ENCODE assay signal across 8 cellular contexts in the genomic region with DNA sequence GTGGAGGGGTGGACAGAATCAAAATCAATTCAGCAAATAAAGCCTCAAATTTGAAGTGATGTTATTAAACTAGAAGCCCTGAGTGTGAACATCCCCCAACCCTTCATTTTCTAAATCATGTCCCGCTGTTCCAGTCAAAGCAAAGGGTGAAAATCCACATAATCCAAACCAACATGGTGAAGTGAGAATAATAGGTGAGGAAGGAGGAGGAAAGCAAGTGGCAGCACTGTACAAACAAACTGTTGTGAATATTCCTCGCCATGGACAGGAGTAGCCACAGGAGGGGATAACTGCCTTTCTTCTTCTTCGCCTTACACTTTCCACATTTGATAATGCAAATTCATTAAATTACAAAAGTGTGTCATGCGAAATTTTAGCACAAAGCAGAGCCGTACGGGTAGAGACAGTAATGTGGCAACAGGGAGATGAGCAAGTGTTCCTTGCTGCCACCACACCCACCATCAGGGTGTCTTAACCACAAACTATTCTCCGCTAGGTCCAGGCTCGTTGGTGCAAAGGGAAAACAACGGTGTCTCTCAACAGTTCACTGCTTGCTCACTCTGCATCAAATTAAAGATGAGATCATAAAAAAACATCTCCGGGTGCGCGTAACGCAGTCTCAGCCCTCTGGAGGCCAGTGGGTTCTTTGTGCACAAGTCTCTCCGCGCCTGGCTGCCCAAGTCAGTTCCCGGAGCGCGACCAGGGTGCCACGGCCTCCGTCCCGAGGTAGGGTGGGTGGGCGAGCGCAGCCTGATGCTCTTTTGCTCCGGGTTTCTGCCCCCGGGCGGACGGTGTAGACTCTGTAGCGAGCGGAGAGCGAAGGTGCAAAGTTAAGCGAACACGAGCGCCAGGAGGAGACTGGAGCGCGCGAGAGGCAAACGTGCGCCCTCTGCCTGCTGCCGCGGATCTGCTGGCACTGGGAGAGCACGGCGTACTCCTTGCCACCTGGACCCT. TPM values are rescaled to one million over a fixed set of nuclear protein-coding genes. Genes with fewer than 3 reads are reported as not detected.
A peak's percentile ranks its signal among the peaks of the same experiment; 100 is the strongest.
DNase-seq lines count a peak whose midpoint lies in the region; ATAC-seq and FAIRE-seq lines count a peak whose summit lies in the region.

No MANE protein-coding gene starts in this region.

- peak; percentile 86 for ATAC-seq in GM19395 (IDR thresholded peaks at IDR 0.05; ENCODE audit: unreplicated experiment)
- ATAC-seq in HG03432 (IDR thresholded peaks at IDR 0.05; ENCODE audit: unreplicated experiment), result peak; percentile 99

- no peak for FAIRE-seq in RCC 7860 (lab: Jason Lieb, UNC)

- DNase-seq in COLO668 (lab: John Stamatoyannopoulos, UW; ENCODE audit: unreplicated experiment) (peak; percentile 19), SK-N-DZ (ENCODE audit: low spot score) (peak; percentile 51), kidney tubule cell (ENCODE audit: low spot score) (peak; percentile 77), RCC 7860 (ENCODE audit: low spot score) (no peak)
- peak; percentile 23 to 51 for DNase-seq in stimulated activated CD4-positive, alpha-beta T cell treated with anti-CD3 and anti-CD28 coated beads, Interleukin-2, amount 100 ng/mL, for 24 hours

- peak overlapping the region; percentile 47 for H3K27ac ChIP-seq in cingulate gyrus (ENCODE audit: low read depth, low read length)

RNA-seq across cellular contexts. Expression of a gene that starts 6.7 kb away (rescaled TPM):
- not detected in 2 replicates for polyA plus RNA-seq in SK-N-DZ (2014; cell fraction: cytosol; rRNA removed)
- polyA plus RNA-seq in SK-N-DZ (2014; cell fraction: nucleus; rRNA removed), result not detected in 2 replicates
